Comparison of ENCODE assay signal across 2 cellular contexts in genomic region chr1:54506594-54506993, GRCh38.
TF ChIP-seq lines count a peak whose summit lies in the region.

No MANE protein-coding gene starts in this region.

TF ChIP-seq in HCT116, 20 proteins besides CTCF, POLR2A, EP300 and RAD21 (continued from another document):
- TF ChIP-seq ATF3 (IDR thresholded peaks at IDR 0.05) (no peak), POLR2AphosphoS5 (IDR thresholded peaks at IDR 0.05; ENCODE audit: low read depth, low read length) (no peak)

TF ChIP-seq in WTC11, 78 proteins besides CTCF, POLR2A, EP300 and RAD21 (continued from another document):
- TF ChIP-seq AFF4 (CRISPR knock-in tag; IDR thresholded peaks at IDR 0.05; ENCODE audit: borderline replicate concordance) (no peak), ZNF532 (CRISPR knock-in tag; IDR thresholded peaks at IDR 0.05; ENCODE audit: borderline replicate concordance) (no peak), ZNF425 (CRISPR knock-in tag; conservative IDR thresholded peaks at IDR 0.05) (no peak), MYBL2 (CRISPR knock-in tag; IDR thresholded peaks at IDR 0.05) (no peak), ZNF317 (CRISPR knock-in tag; IDR thresholded peaks at IDR 0.05; ENCODE audit: borderline replicate concordance, low read depth) (no peak), TCF7 (CRISPR knock-in tag; IDR thresholded peaks at IDR 0.05; ENCODE audit: low read depth) (no peak), USF1 (CRISPR knock-in tag; IDR thresholded peaks at IDR 0.05) (no peak), NR3C1 (CRISPR knock-in tag; conservative IDR thresholded peaks at IDR 0.05; ENCODE audit: low read depth) (no peak), CREB1 (CRISPR knock-in tag; IDR thresholded peaks at IDR 0.05) (no peak), ATF6 (CRISPR knock-in tag; IDR thresholded peaks at IDR 0.05) (no peak), JAZF1 (CRISPR knock-in tag; IDR thresholded peaks at IDR 0.05) (no peak), MAX (CRISPR knock-in tag; IDR thresholded peaks at IDR 0.05) (no peak), TEAD1 (CRISPR knock-in tag; IDR thresholded peaks at IDR 0.05) (no peak), RORB (CRISPR knock-in tag; IDR thresholded peaks at IDR 0.05) (no peak), TP53 (CRISPR knock-in tag; IDR thresholded peaks at IDR 0.05) (no peak), SP1 (CRISPR knock-in tag; conservative IDR thresholded peaks at IDR 0.05) (no peak)
